9 cellular contexts compared by ENCODE assay signal in the genomic region with DNA sequence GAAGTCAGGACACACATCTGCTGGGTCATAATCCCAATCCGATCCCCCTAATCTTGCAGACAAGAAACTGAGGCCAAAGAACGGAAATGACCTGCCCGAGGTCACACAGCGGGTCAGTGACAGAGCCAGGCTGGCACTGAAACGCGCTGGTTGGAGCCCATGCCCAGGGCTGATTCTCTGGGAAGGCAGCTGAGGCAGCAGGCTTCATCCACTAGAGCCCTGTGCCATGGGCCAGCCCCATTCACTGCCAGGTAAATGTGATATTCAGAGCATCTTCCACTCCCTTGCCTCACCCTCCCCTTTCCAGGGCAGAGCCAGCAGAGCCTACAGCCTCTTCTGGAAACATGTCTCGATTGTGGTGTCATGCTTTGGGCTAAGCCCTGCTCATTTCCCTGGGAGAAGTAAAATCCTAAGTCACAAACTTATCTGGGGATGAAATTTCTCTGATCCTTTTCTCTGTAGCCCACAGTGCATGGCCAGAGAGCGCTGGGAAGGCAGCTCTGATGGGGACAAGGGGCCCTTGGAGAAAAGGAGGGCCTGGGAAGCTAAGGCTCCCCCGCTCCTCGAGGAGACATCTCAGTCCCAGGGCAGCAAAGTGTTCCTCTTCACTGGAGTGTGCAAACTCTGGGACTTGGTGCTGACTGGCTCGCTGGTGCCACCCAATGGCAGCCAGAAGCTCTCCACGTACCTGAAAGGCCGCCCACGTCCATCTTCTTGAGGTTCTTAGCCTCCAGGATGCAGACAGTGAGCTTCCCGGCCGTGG.
DNase-seq lines count a peak whose midpoint lies in the region; ATAC-seq, FAIRE-seq and TF ChIP-seq lines count a peak whose summit lies in the region.
"Had no signal": no experiment of that assay in that cellular context is flagged by ENCODE, and none has a peak within 500 bp of the region (broad histone marks: within the 10 kb centered on the region; RNA-seq: fewer than 3 reads in every experiment).

No MANE protein-coding gene starts in this region.

- TF ChIP-seq CTCF in PC-9 (conservative IDR thresholded peaks at IDR 0.05) (peak; percentile 83), bronchial epithelial cell (IDR thresholded peaks at IDR 0.05; ENCODE audit: insufficient read depth, low read length, severe bottlenecking) (peak; percentile 92)

- H3K9me3 Mint-ChIP-seq in stimulated activated effector memory CD8-positive, alpha-beta T cell treated with anti-CD3 and anti-CD28 coated beads, Interleukin-12 subunit alpha, Interleukin-12 subunit beta, amount 100 ng/mL, for 72 hours: no peaks in the 10 kb centered on the region
- H3K9me3 Mint-ChIP-seq: activated T-cell treated with anti-CD3 and anti-CD28 coated beads, Interleukin-2, amount 50 U/mL, for 4 hours had no signal

- no peaks in the 10 kb centered on the region for H3K4me1 Mint-ChIP-seq in stimulated activated effector memory CD8-positive, alpha-beta T cell treated with anti-CD3 and anti-CD28 coated beads, Interleukin-12 subunit alpha, Interleukin-12 subunit beta, amount 100 ng/mL, for 72 hours

- H3K9me3 ChIP-seq in PC-9 (ENCODE audit: insufficient read depth, low read depth): no peaks in the 10 kb centered on the region

- no peak overlapping the region for H2AFZ ChIP-seq in PC-9

- H3K27ac Mint-ChIP-seq in stimulated activated effector memory CD8-positive, alpha-beta T cell treated with anti-CD3 and anti-CD28 coated beads, Interleukin-12 subunit alpha, Interleukin-12 subunit beta, amount 100 ng/mL, for 72 hours: no peak overlapping the region

- H3K4me2 ChIP-seq in PC-9: no peak overlapping the region

- FAIRE-seq in bronchial epithelial cell (lab: Jason Lieb, UNC): peak; percentile 7

- no peaks in the 10 kb centered on the region for H3K9me2 ChIP-seq in PC-9 (ENCODE audit: insufficient read depth)

- CTCF ChIA-PET in PC-9 (lab: Charles Lee): interaction anchor here (0.6 to 1.2 kb wide), 8 partner anchors 26 to 1952 kb away, joined by 3 to 6 read pairs (median 3); no protein-coding TSS in a partner anchor

- H3K27ac ChIP-seq in PC-9: no peak overlapping the region

- DNase-seq in NCI-H1092 treated with DMSO at 0.1 percent for 48 hours (lab: John Stamatoyannopoulos, UW): peak; percentile 14
- DNase-seq in NCI-H1092 (lab: John Stamatoyannopoulos, UW): no peak
- peak; percentile 56 to 76 for DNase-seq in PC-9
- peak; percentile 69 for DNase-seq in bronchial epithelial cell (ENCODE audit: low read depth)
- peak; percentile 49 to 57 for DNase-seq in left colon
- DNase-seq in stimulated activated effector memory CD8-positive, alpha-beta T cell treated with anti-CD3 and anti-CD28 coated beads, Interleukin-12 subunit alpha, Interleukin-12 subunit beta, amount 100 ng/mL, for 72 hours (ENCODE audit: low spot score in 2 of 2): peak in 1 of 2 donors; percentile 10
- DNase-seq: activated T-cell treated with anti-CD3 and anti-CD28 coated beads, Interleukin-2, amount 50 U/mL, for 4 hours had no signal

- no TSS peak for BruUV-seq in PC-9 (replicated peaks; lab: Mats Ljungman, UMichigan)

- H3K36me3 ChIP-seq in PC-9 (ENCODE audit: low read depth) (no peaks in the 10 kb centered on the region), bronchial epithelial cell (ENCODE audit: control insufficient read depth, insufficient read depth, low read length) (no peaks in the 10 kb centered on the region)

- H3F3A ChIP-seq in PC-9 (ENCODE audit: insufficient read depth, low read depth): no peaks in the 10 kb centered on the region

- no peaks in the 10 kb centered on the region for H3K79me2 ChIP-seq in PC-9 (ENCODE audit: low read depth)

- H3K4me3 ChIP-seq in PC-9 (no peak overlapping the region), bronchial epithelial cell (ENCODE audit: low read depth, low read length) (no peak overlapping the region)

- H3K4me3 Mint-ChIP-seq in stimulated activated effector memory CD8-positive, alpha-beta T cell treated with anti-CD3 and anti-CD28 coated beads, Interleukin-12 subunit alpha, Interleukin-12 subunit beta, amount 100 ng/mL, for 72 hours: no peak overlapping the region
- H3K4me3 Mint-ChIP-seq: activated T-cell treated with anti-CD3 and anti-CD28 coated beads, Interleukin-2, amount 50 U/mL, for 4 hours had no signal

- H3K27me3 ChIP-seq in PC-9 (ENCODE audit: insufficient read depth, low read depth) (no peaks in the 10 kb centered on the region), bronchial epithelial cell (ENCODE audit: control insufficient read depth, insufficient read depth, low read length) (no peaks in the 10 kb centered on the region)

- ATAC-seq in HG03432 (IDR thresholded peaks at IDR 0.05; ENCODE audit: unreplicated experiment): peak; percentile 60
- peak; percentile 88 for ATAC-seq in left colon
- ATAC-seq in stimulated activated effector memory CD8-positive, alpha-beta T cell treated with anti-CD3 and anti-CD28 coated beads, Interleukin-12 subunit alpha, Interleukin-12 subunit beta, amount 100 ng/mL, for 72 hours: peak; percentile 53
- ATAC-seq in GM21825 (IDR thresholded peaks at IDR 0.05; ENCODE audit: unreplicated experiment): no peak

- POLR2A ChIA-PET in PC-9 (lab: Charles Lee; ENCODE audit: unreplicated experiment): no interaction called here

- H4K20me1 ChIP-seq in PC-9 (ENCODE audit: insufficient read depth): no peaks in the 10 kb centered on the region

- H3K4me1 ChIP-seq in PC-9 (replicated peaks; ENCODE audit: insufficient read depth): no peaks in the 10 kb centered on the region

- no peaks in the 10 kb centered on the region for H3K36me3 Mint-ChIP-seq in stimulated activated effector memory CD8-positive, alpha-beta T cell treated with anti-CD3 and anti-CD28 coated beads, Interleukin-12 subunit alpha, Interleukin-12 subunit beta, amount 100 ng/mL, for 72 hours

- intact Hi-C loops in PC-9 (cut with micrococcal nuclease; ENCODE audit: unreplicated experiment) (loop anchor here (1.0 to 5.0 kb wide), 5 partner anchors 99 to 418 kb away; no protein-coding TSS in a partner anchor), left colon (cut with DNase I, micrococcal nuclease) (no loop called here)
